ENCODE assay signal across 1 cellular context in genomic region chr16:46621902-46622676, GRCh38.
A peak's percentile ranks its signal among the peaks of the same experiment; 100 is the strongest.
TF ChIP-seq lines count a peak whose summit lies in the region.

No MANE protein-coding gene starts in this region.

TF ChIP-seq in HepG2, 621 proteins besides CTCF, POLR2A, EP300 and RAD21 (continued from another document):
- TF ChIP-seq ZNF274 (CRISPR knock-in tag; IDR thresholded peaks at IDR 0.05) (no peak), TP53 (CRISPR knock-in tag; conservative IDR thresholded peaks at IDR 0.05) (no peak), HNRNPUL1 (IDR thresholded peaks at IDR 0.05; ENCODE audit: low read depth, low read length) (no peak), SP5 (CRISPR knock-in tag; IDR thresholded peaks at IDR 0.05; ENCODE audit: borderline replicate concordance, low read depth) (no peak), ZFX (CRISPR knock-in tag; IDR thresholded peaks at IDR 0.05; ENCODE audit: low read depth) (peak; percentile 37; the same call in 1 of the 2 replicates), ZNF326 (CRISPR knock-in tag; IDR thresholded peaks at IDR 0.05; ENCODE audit: borderline replicate concordance) (no peak), NONO (IDR thresholded peaks at IDR 0.05) (no peak), NONO (CRISPR knock-in tag; conservative IDR thresholded peaks at IDR 0.05) (no peak), ZNF383 (CRISPR knock-in tag; IDR thresholded peaks at IDR 0.05; ENCODE audit: borderline replicate concordance) (0 out of 2 replicates have a peak, but pooled peaks have one; percentile 63), MAF1 (CRISPR knock-in tag; IDR thresholded peaks at IDR 0.05; ENCODE audit: borderline replicate concordance) (no peak), GFI1 (CRISPR knock-in tag; IDR thresholded peaks at IDR 0.05; ENCODE audit: borderline replicate concordance) (no peak), TEAD3 (CRISPR knock-in tag; optimal IDR thresholded peaks at IDR 0.05; ENCODE audit: borderline replicate concordance) (no peak), ATF1 (CRISPR knock-in tag; IDR thresholded peaks at IDR 0.05) (no peak), ZNF17 (CRISPR knock-in tag; IDR thresholded peaks at IDR 0.05) (no peak), HNRNPL (IDR thresholded peaks at IDR 0.05; ENCODE audit: low read depth, low read length) (no peak), ZSCAN9 (CRISPR knock-in tag; IDR thresholded peaks at IDR 0.05; ENCODE audit: borderline replicate concordance) (no peak), ISL2 (CRISPR knock-in tag; IDR thresholded peaks at IDR 0.05) (0 out of 2 replicates have a peak, but pooled peaks have one; percentile 45), ZNF543 (CRISPR knock-in tag; IDR thresholded peaks at IDR 0.05) (no peak), SRF (IDR thresholded peaks at IDR 0.05; ENCODE audit: low read depth, low read length) (no peak), ZNF570 (CRISPR knock-in tag; IDR thresholded peaks at IDR 0.05; ENCODE audit: borderline replicate concordance) (no peak), NFATC3 (CRISPR knock-in tag; IDR thresholded peaks at IDR 0.05) (0 out of 2 replicates have a peak, but pooled peaks have one; percentile 43), GZF1 (CRISPR knock-in tag; IDR thresholded peaks at IDR 0.05) (no peak), IRF9 (CRISPR knock-in tag; IDR thresholded peaks at IDR 0.05; ENCODE audit: borderline replicate concordance) (no peak), SP4 (CRISPR knock-in tag; IDR thresholded peaks at IDR 0.05) (no peak), HDAC2 (CRISPR knock-in tag; IDR thresholded peaks at IDR 0.05) (no peak), SALL1 (CRISPR knock-in tag; IDR thresholded peaks at IDR 0.05) (peak; percentile 30; the same call in 1 of the 2 replicates), ZNF138 (CRISPR knock-in tag; IDR thresholded peaks at IDR 0.05; ENCODE audit: low read depth) (no peak), AFF4 (CRISPR knock-in tag; IDR thresholded peaks at IDR 0.05) (no peak), ZNF615 (CRISPR knock-in tag; IDR thresholded peaks at IDR 0.05; ENCODE audit: borderline replicate concordance) (no peak), ZMYM3 (CRISPR knock-in tag; IDR thresholded peaks at IDR 0.05) (0 out of 2 replicates have a peak, but pooled peaks have one; percentile 32), THYN1 (CRISPR knock-in tag; IDR thresholded peaks at IDR 0.05; ENCODE audit: borderline replicate concordance, low read depth) (no peak), DR1 (CRISPR knock-in tag; IDR thresholded peaks at IDR 0.05) (no peak)
